Comparison of ENCODE assay signal across 1 cellular context in genomic region chr9:77533678-77534077, GRCh38.
TF ChIP-seq lines count a peak whose summit lies in the region.

No MANE protein-coding gene starts in this region.

TF ChIP-seq in WTC11, 78 proteins besides CTCF, POLR2A, EP300 and RAD21:
- TF ChIP-seq, protein P1, sequence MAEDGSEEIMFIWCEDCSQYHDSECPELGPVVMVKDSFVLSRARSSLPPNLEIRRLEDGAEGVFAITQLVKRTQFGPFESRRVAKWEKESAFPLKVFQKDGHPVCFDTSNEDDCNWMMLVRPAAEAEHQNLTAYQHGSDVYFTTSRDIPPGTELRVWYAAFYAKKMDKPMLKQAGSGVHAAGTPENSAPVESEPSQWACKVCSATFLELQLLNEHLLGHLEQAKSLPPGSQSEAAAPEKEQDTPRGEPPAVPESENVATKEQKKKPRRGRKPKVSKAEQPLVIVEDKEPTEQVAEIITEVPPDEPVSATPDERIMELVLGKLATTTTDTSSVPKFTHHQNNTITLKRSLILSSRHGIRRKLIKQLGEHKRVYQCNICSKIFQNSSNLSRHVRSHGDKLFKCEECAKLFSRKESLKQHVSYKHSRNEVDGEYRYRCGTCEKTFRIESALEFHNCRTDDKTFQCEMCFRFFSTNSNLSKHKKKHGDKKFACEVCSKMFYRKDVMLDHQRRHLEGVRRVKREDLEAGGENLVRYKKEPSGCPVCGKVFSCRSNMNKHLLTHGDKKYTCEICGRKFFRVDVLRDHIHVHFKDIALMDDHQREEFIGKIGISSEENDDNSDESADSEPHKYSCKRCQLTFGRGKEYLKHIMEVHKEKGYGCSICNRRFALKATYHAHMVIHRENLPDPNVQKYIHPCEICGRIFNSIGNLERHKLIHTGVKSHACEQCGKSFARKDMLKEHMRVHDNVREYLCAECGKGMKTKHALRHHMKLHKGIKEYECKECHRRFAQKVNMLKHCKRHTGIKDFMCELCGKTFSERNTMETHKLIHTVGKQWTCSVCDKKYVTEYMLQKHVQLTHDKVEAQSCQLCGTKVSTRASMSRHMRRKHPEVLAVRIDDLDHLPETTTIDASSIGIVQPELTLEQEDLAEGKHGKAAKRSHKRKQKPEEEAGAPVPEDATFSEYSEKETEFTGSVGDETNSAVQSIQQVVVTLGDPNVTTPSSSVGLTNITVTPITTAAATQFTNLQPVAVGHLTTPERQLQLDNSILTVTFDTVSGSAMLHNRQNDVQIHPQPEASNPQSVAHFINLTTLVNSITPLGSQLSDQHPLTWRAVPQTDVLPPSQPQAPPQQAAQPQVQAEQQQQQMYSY (CRISPR knock-in tag; IDR thresholded peaks at IDR 0.05) = no peak
- no peak for TF ChIP-seq ETV6 (CRISPR knock-in tag; IDR thresholded peaks at IDR 0.05)
- TF ChIP-seq JAZF1 (CRISPR knock-in tag; IDR thresholded peaks at IDR 0.05) = no peak
- TF ChIP-seq NFYB (CRISPR knock-in tag; conservative IDR thresholded peaks at IDR 0.05; ENCODE audit: low read depth) = no peak
- no peak for TF ChIP-seq TCF7 (CRISPR knock-in tag; IDR thresholded peaks at IDR 0.05; ENCODE audit: low read depth)
- TF ChIP-seq STAT6 (CRISPR knock-in tag; conservative IDR thresholded peaks at IDR 0.05; ENCODE audit: low read depth) = no peak
- no peak for TF ChIP-seq ZNF416 (CRISPR knock-in tag; IDR thresholded peaks at IDR 0.05)
- TF ChIP-seq, protein P2, sequence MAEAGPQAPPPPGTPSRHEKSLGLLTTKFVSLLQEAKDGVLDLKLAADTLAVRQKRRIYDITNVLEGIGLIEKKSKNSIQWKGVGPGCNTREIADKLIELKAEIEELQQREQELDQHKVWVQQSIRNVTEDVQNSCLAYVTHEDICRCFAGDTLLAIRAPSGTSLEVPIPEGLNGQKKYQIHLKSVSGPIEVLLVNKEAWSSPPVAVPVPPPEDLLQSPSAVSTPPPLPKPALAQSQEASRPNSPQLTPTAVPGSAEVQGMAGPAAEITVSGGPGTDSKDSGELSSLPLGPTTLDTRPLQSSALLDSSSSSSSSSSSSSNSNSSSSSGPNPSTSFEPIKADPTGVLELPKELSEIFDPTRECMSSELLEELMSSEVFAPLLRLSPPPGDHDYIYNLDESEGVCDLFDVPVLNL (CRISPR knock-in tag; IDR thresholded peaks at IDR 0.05; ENCODE audit: borderline replicate concordance, low read depth) = no peak
TF ChIP-seq in WTC11: peak in this region for 0.
